Comparison of ENCODE assay signal across 17 cellular contexts in genomic region chr3:122151480-122151879, GRCh38. TPM values are rescaled to one million over a fixed set of nuclear protein-coding genes. Genes with fewer than 3 reads are reported as not detected.
DNase-seq lines count a peak whose midpoint lies in the region; ATAC-seq and TF ChIP-seq lines count a peak whose summit lies in the region.
"Had no signal": no experiment of that assay in that cellular context is flagged by ENCODE, and none has a peak within 500 bp of the region (broad histone marks: within the 10 kb centered on the region; RNA-seq: fewer than 3 reads in every experiment).

No MANE protein-coding gene starts in this region.

- no CpG with 5 or more reads among the region's 2 CpGs for WGBS in IMR-90 (ENCODE audit: extremely low coverage in 2 of 2, insufficient read length in 1 of 2), 2 experiments

- dilution Hi-C loops in IMR-90 (cut with HindIII; ENCODE audit: low sequenced_read_pairs, unreplicated experiment): no loop called here

- peaks cover 25% of the 10 kb centered on the region for H3K4me1 Mint-ChIP-seq in activated naive CD8-positive, alpha-beta T cell treated with anti-CD3 and anti-CD28 coated beads, Interleukin-2, amount 50 U/mL, for 24 hours
- H3K4me1 Mint-ChIP-seq: CD4-positive, CD25-positive, alpha-beta regulatory T cell had no signal

- H2BK15ac ChIP-seq in IMR-90 (ENCODE audit: low read depth, low read length): no peak overlapping the region

- H2AK9ac ChIP-seq in IMR-90 (replicated peaks; ENCODE audit: low read depth, low read length, poor library complexity): no peak overlapping the region

- H3K4me2 ChIP-seq in IMR-90 (ENCODE audit: low read depth, low read length): no peak overlapping the region

- no peak for TF ChIP-seq POLR2A in IMR-90 (IDR thresholded peaks at IDR 0.05; ENCODE audit: low read depth, low read length)

- H2BK20ac ChIP-seq in IMR-90 (ENCODE audit: low read depth, low read length): no peak overlapping the region

- H3K9me3 Mint-ChIP-seq in activated naive CD8-positive, alpha-beta T cell treated with anti-CD3 and anti-CD28 coated beads, Interleukin-2, amount 50 U/mL, for 24 hours: peaks cover 39% of the 10 kb centered on the region

- H3K79me1 ChIP-seq in IMR-90 (ENCODE audit: low read depth in 1 of 2, low read length in 2 of 2): no peaks in the 10 kb centered on the region

- peaks cover 8% of the 10 kb centered on the region for H3K36me3 Mint-ChIP-seq in activated naive CD8-positive, alpha-beta T cell treated with anti-CD3 and anti-CD28 coated beads, Interleukin-2, amount 50 U/mL, for 24 hours (ENCODE audit: low read depth)
- H3K36me3 Mint-ChIP-seq: CD4-positive, CD25-positive, alpha-beta regulatory T cell had no signal

- no peak overlapping the region for H2AK5ac ChIP-seq in IMR-90 (ENCODE audit: low read depth, low read length)

- no peak for TF ChIP-seq CTCF in IMR-90 (conservative IDR thresholded peaks at IDR 0.05; ENCODE audit: low read depth, low read length)

- no peak for TF ChIP-seq RAD21 in IMR-90 (IDR thresholded peaks at IDR 0.05; ENCODE audit: low read length)

- POLR2A ChIA-PET in IMR-90 (lab: Charles Lee; ENCODE audit: unreplicated experiment): no interaction called here

- no TSS peak for BruUV-seq in IMR-90 (replicated peaks; lab: Mats Ljungman, UMichigan)

- H3K36me3 ChIP-seq in IMR-90 (ENCODE audit: control insufficient read depth, insufficient read depth, low read length): no peaks in the 10 kb centered on the region
- H3K36me3 ChIP-seq: BE2C had no signal

- no peak overlapping the region for H4K91ac ChIP-seq in IMR-90 (ENCODE audit: insufficient read depth, low read depth, low read length)

- no peaks in the 10 kb centered on the region for H3K27me3 Mint-ChIP-seq in activated naive CD8-positive, alpha-beta T cell treated with anti-CD3 and anti-CD28 coated beads, Interleukin-2, amount 50 U/mL, for 24 hours
- H3K27me3 Mint-ChIP-seq: CD4-positive, CD25-positive, alpha-beta regulatory T cell had no signal

- H3K27me3 ChIP-seq in IMR-90 (ENCODE audit: control insufficient read depth, insufficient read depth, low read length): no peaks in the 10 kb centered on the region
- H3K27me3 ChIP-seq: BE2C had no signal

- H2BK5ac ChIP-seq in IMR-90 (ENCODE audit: low read depth, low read length, poor library complexity, severe bottlenecking): no peak overlapping the region

- intact Hi-C loops in IMR-90 (cut with micrococcal nuclease): no loop called here

- in situ Hi-C loops in IMR-90 (cut with MboI; ENCODE audit: low sequenced_read_pairs): no loop called here

- DNase-seq in EL: peak; percentile 75
- peak; percentile 14 for DNase-seq in IMR-90
- peak; percentile 1 for DNase-seq in amniotic epithelial cell (ENCODE audit: low read depth)
- DNase-seq in iris pigment epithelial cell (ENCODE audit: low read depth): peak; percentile 5
- no peak for DNase-seq in NCI-H187 treated with DMSO at 0.1 percent for 48 hours (lab: John Stamatoyannopoulos, UW)
- no peak for DNase-seq in medulla oblongata (ENCODE audit: extremely low spot score)
- DNase-seq in activated naive CD8-positive, alpha-beta T cell treated with anti-CD3 and anti-CD28 coated beads, Interleukin-2, amount 50 U/mL, for 24 hours: no peak
- DNase-seq: BE2C; CD4-positive, CD25-positive, alpha-beta regulatory T cell; DMS53; Kasumi-1; NCI-H1092 treated with DMSO at 0.1 percent for 48 hours; NCI-H2081 treated with DMSO at 0.1 percent for 48 hours; SIG-M5 had no signal

- H4K20me1 ChIP-seq in IMR-90 (ENCODE audit: insufficient read depth, low read length): no peaks in the 10 kb centered on the region

- no peak overlapping the region for H3K9ac ChIP-seq in IMR-90 (ENCODE audit: low read depth, low read length)

- H2AFZ ChIP-seq in IMR-90 (replicated peaks; ENCODE audit: low read length, poor library complexity): no peak overlapping the region

- H3K27ac Mint-ChIP-seq in activated naive CD8-positive, alpha-beta T cell treated with anti-CD3 and anti-CD28 coated beads, Interleukin-2, amount 50 U/mL, for 24 hours: no peak overlapping the region
- H3K27ac Mint-ChIP-seq: CD4-positive, CD25-positive, alpha-beta regulatory T cell had no signal

- no peak overlapping the region for H3K4me3 Mint-ChIP-seq in activated naive CD8-positive, alpha-beta T cell treated with anti-CD3 and anti-CD28 coated beads, Interleukin-2, amount 50 U/mL, for 24 hours
- H3K4me3 Mint-ChIP-seq: CD4-positive, CD25-positive, alpha-beta regulatory T cell had no signal

- ATAC-seq in IMR-90 (ENCODE audit: low read depth): no peak
- no peak for ATAC-seq in GM18502 (IDR thresholded peaks at IDR 0.05; ENCODE audit: poor library complexity, unreplicated experiment)
- ATAC-seq in activated naive CD8-positive, alpha-beta T cell treated with anti-CD3 and anti-CD28 coated beads, Interleukin-2, amount 50 U/mL, for 24 hours: no peak

- no peak overlapping the region for H3K27ac ChIP-seq in IMR-90 (ENCODE audit: insufficient read depth, low read length)
- H3K27ac ChIP-seq: HL-60 had no signal

- no peak overlapping the region for H3K4ac ChIP-seq in IMR-90 (ENCODE audit: low read depth, low read length)

- H3K4me1 ChIP-seq in IMR-90 (ENCODE audit: control insufficient read depth, insufficient read depth, low read length): no peaks in the 10 kb centered on the region
- H3K4me1 ChIP-seq: BE2C had no signal

- H3K9me3 ChIP-seq in IMR-90 (ENCODE audit: control insufficient read depth, insufficient read depth, low read length): peaks cover 7% of the 10 kb centered on the region
- H3K9me3 ChIP-seq: BE2C had no signal

- no peak overlapping the region for H3K56ac ChIP-seq in IMR-90 (ENCODE audit: extremely low read depth, insufficient read depth, low read length)

- no peak overlapping the region for H4K8ac ChIP-seq in IMR-90 (ENCODE audit: low read depth in 2 of 2, low read length in 2 of 2)

- H3K23ac ChIP-seq in IMR-90 (ENCODE audit: low read depth, low read length): no peak overlapping the region

- H3K4me3 ChIP-seq in IMR-90 (ENCODE audit: insufficient read depth, low read depth, low read length): no peak overlapping the region

- H4K5ac ChIP-seq in IMR-90 (ENCODE audit: low read depth, low read length): no peak overlapping the region

- CTCF ChIA-PET in IMR-90 (lab: Yijun Ruan, JAX): no interaction called here

- no peaks in the 10 kb centered on the region for H3K9me1 ChIP-seq in IMR-90 (ENCODE audit: insufficient read depth, low read length)

- H2BK120ac ChIP-seq in IMR-90 (ENCODE audit: low read depth, low read length): no peak overlapping the region

- H3K18ac ChIP-seq in IMR-90 (ENCODE audit: low read depth, low read length): no peak overlapping the region

- H3K14ac ChIP-seq in IMR-90 (replicated peaks; ENCODE audit: low read depth, low read length): no peak overlapping the region

TF ChIP-seq in IMR-90, 13 proteins besides CTCF, POLR2A, EP300 and RAD21:
- TF ChIP-seq MAZ (IDR thresholded peaks at IDR 0.05; ENCODE audit: borderline replicate concordance, low read depth, low read length): no peak
- no peak for TF ChIP-seq MAFK (IDR thresholded peaks at IDR 0.05; ENCODE audit: low read depth, low read length)
- no peak for TF ChIP-seq NFE2L2 (IDR thresholded peaks at IDR 0.05; ENCODE audit: low read depth, low read length)
- no peak for TF ChIP-seq FOS (IDR thresholded peaks at IDR 0.05; ENCODE audit: low read depth, low read length)
- TF ChIP-seq, protein P1, sequence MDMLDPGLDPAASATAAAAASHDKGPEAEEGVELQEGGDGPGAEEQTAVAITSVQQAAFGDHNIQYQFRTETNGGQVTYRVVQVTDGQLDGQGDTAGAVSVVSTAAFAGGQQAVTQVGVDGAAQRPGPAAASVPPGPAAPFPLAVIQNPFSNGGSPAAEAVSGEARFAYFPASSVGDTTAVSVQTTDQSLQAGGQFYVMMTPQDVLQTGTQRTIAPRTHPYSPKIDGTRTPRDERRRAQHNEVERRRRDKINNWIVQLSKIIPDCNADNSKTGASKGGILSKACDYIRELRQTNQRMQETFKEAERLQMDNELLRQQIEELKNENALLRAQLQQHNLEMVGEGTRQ (IDR thresholded peaks at IDR 0.05; ENCODE audit: low read depth, low read length): no peak
- TF ChIP-seq SMC3 (IDR thresholded peaks at IDR 0.05; ENCODE audit: low read depth, low read length): no peak
- no peak for TF ChIP-seq RFX5 (IDR thresholded peaks at IDR 0.05; ENCODE audit: low read depth, low read length)
- TF ChIP-seq CEBPB (IDR thresholded peaks at IDR 0.05; ENCODE audit: low read depth, low read length): no peak
- TF ChIP-seq RCOR1 (IDR thresholded peaks at IDR 0.05; ENCODE audit: insufficient replicate concordance, low read length): no peak
- no peak for TF ChIP-seq ELK1 (IDR thresholded peaks at IDR 0.05; ENCODE audit: borderline replicate concordance, low read depth, low read length)
- no peak for TF ChIP-seq BHLHE40 (IDR thresholded peaks at IDR 0.05; ENCODE audit: low read depth, low read length)

RNA-seq across cellular contexts. Expression of gene CASR, which starts 32.0 kb away (rescaled TPM):
- not detected in 2 replicates for total RNA-seq in IMR-90 (2012; rRNA removed)
- polyA plus RNA-seq in IMR-90 (2012; rRNA removed): not detected in 2 replicates
- not detected in 2 replicates for polyA plus RNA-seq in IMR-90 (2012; cell fraction: cytosol; rRNA removed)
- not detected in 2 replicates for polyA plus RNA-seq in IMR-90 (2012; cell fraction: nucleus; rRNA removed; ENCODE audit: low replicate concordance)
- total RNA-seq: CD4-positive, CD25-positive, alpha-beta regulatory T cell; NCI-H460 had no signal

Comparison
In these comparisons a context has a peak if more than half of its experiments do, and no peak if none do; other contexts are left out.
1. DNase-seq: peak in EL (single experiment), IMR-90 (single experiment), amniotic epithelial cell (single experiment) and iris pigment epithelial cell (single experiment); none in NCI-H187 treated with DMSO at 0.1 percent for 48 hours (single experiment), medulla oblongata (single experiment) and activated naive CD8-positive, alpha-beta T cell treated with anti-CD3 and anti-CD28 coated beads, Interleukin-2, amount 50 U/mL, for 24 hours (single experiment).